29 cellular contexts compared by ENCODE assay signal in genomic region chr4:90445380-90445779, GRCh38.
A peak's percentile ranks its signal among the peaks of the same experiment; 100 is the strongest.
DNase-seq lines count a peak whose midpoint lies in the region; ATAC-seq, FAIRE-seq and TF ChIP-seq lines count a peak whose summit lies in the region.
"Had no signal": no experiment of that assay in that cellular context is flagged by ENCODE, and none has a peak within 500 bp of the region (broad histone marks: within the 10 kb centered on the region; RNA-seq: fewer than 3 reads in every experiment).

No MANE protein-coding gene starts in this region.

- H3K27ac ChIP-seq in A673 (ENCODE audit: low read depth, low read length, poor library complexity, severe bottlenecking) (peak overlapping the region; percentile 37), foreskin keratinocyte (no peak overlapping the region), coronary artery (no peak overlapping the region)
- H3K27ac ChIP-seq: A549, C4-2B, KMS-11, RWPE1 had no signal

- CTCF ChIA-PET in A673 (lab: Charles Lee), result no interaction called here

- H3K36me3 ChIP-seq in A673 (ENCODE audit: insufficient read depth, low read length, poor library complexity, severe bottlenecking), result no peaks in the 10 kb centered on the region
- H3K36me3 ChIP-seq in bronchial epithelial cell (ENCODE audit: control insufficient read depth, insufficient read depth, low read length), result no peaks in the 10 kb centered on the region
- H3K36me3 ChIP-seq: HAP-1 had no signal

- POLR2A ChIA-PET in A673 (lab: Charles Lee; ENCODE audit: low non-redundant PET), result no interaction called here

- DNase-seq in A673 (ENCODE audit: low spot score), result peak; percentile 21
- peak; percentile 13 for DNase-seq in HTR-8/SVneo (ENCODE audit: insufficient read length, low spot score)
- peak; percentile 57 for DNase-seq in bronchial epithelial cell (ENCODE audit: low read depth)
- DNase-seq in foreskin keratinocyte, result peak; percentile 21 to 55
- DNase-seq in coronary artery (ENCODE audit: low spot score), result no peak
- DNase-seq in frontal cortex (ENCODE audit: low spot score in 2 of 2), result no peak
- DNase-seq in retina, result no peak
- no peak for DNase-seq in posterior cingulate gyrus
- DNase-seq: Caco-2; CD8-positive, alpha-beta T cell; DMS 273 treated with DMSO at 0.1 percent for 48 hours; EL; GDM1; GOT3; HFFc6; IMR-90; MM.1S; NCI-H1694; NCI-H2029 treated with DMSO at 0.1 percent for 48 hours; NCI-H510A; NCI-H69; SHP77 treated with DMSO at 0.1 percent for 48 hours had no signal

- no peak for FAIRE-seq in HTR-8/SVneo (lab: Jason Lieb, UNC)
- no peak for FAIRE-seq in bronchial epithelial cell (lab: Jason Lieb, UNC)
- no peak for FAIRE-seq in frontal cortex (lab: Jason Lieb, UNC)
- FAIRE-seq: A549, GM12878 had no signal

- no TSS peak for BruUV-seq in A673 (replicated peaks; lab: Mats Ljungman, UMichigan)

- H3K9me3 ChIP-seq in A673 (ENCODE audit: low read depth, low read length, poor library complexity, severe bottlenecking), result no peaks in the 10 kb centered on the region
- H3K9me3 ChIP-seq: A549, HAP-1 had no signal

- no peaks in the 10 kb centered on the region for H3K27me3 ChIP-seq in A673 (replicated peaks; ENCODE audit: insufficient read depth, low read depth, low read length, poor library complexity)
- no peaks in the 10 kb centered on the region for H3K27me3 ChIP-seq in bronchial epithelial cell (ENCODE audit: control insufficient read depth, insufficient read depth, low read length)
- H3K27me3 ChIP-seq in foreskin keratinocyte, result no peaks in the 10 kb centered on the region

- H3K4me1 ChIP-seq in A673 (ENCODE audit: insufficient read depth, low read length, poor library complexity, severe bottlenecking) (no peaks in the 10 kb centered on the region), foreskin keratinocyte (peaks cover 42% of the 10 kb centered on the region)
- H3K4me1 ChIP-seq: A549, Caco-2 had no signal

- ATAC-seq in foreskin keratinocyte, result peak; percentile 34
- ATAC-seq: A549; CD8-positive, alpha-beta T cell; GM12878; Panc1 had no signal

- intact Hi-C loops in A673 (cut with micrococcal nuclease; ENCODE audit: unreplicated experiment), result no loop called here
- intact Hi-C loops in posterior cingulate gyrus (cut with DNase I), result no loop called here

- H3K4me3 ChIP-seq in A673 (ENCODE audit: low read depth, low read length, poor library complexity, severe bottlenecking) (no peak overlapping the region), bronchial epithelial cell (ENCODE audit: low read depth, low read length) (no peak overlapping the region), coronary artery (no peak overlapping the region)
- H3K4me3 ChIP-seq: A549, GM12878, HAP-1 had no signal

- no peak for TF ChIP-seq CTCF in A673 (conservative IDR thresholded peaks at IDR 0.05; ENCODE audit: low read depth, low read length)
- no peak for TF ChIP-seq CTCF in bronchial epithelial cell (IDR thresholded peaks at IDR 0.05; ENCODE audit: insufficient read depth, low read length, severe bottlenecking)
- no peak for TF ChIP-seq CTCF in foreskin keratinocyte (conservative IDR thresholded peaks at IDR 0.05)
- TF ChIP-seq CTCF in coronary artery (IDR thresholded peaks at IDR 0.05), result no peak

Comparison
In these comparisons a context has a peak if more than half of its experiments do, and no peak if none do; other contexts are left out.
1. DNase-seq: peak in A673 (single experiment), HTR-8/SVneo (single experiment), bronchial epithelial cell (single experiment) and foreskin keratinocyte (2 of 2); none in coronary artery (single experiment), frontal cortex (0 of 2), retina (single experiment) and posterior cingulate gyrus (0 of 10).